Comparison of ENCODE assay signal across 8 cellular contexts in genomic region chr4:26873391-26874026, GRCh38. TPM values are rescaled to one million over a fixed set of nuclear protein-coding genes. Genes with fewer than 3 reads are reported as not detected.
DNase-seq lines count a peak whose midpoint lies in the region; ATAC-seq, FAIRE-seq and TF ChIP-seq lines count a peak whose summit lies in the region.

No MANE protein-coding gene starts in this region.

- intact Hi-C loops in Right ventricle myocardium superior (cut with DNase I) (no loop called here), cardiac septum (cut with DNase I) (no loop called here), GM12878 (cut with micrococcal nuclease; ENCODE audit: unreplicated experiment) (no loop called here)

- peaks cover 19% of the 10 kb centered on the region for H3K79me2 ChIP-seq in GM12878 (ENCODE audit: control insufficient read depth, insufficient read depth, low read length)

- RAD21 ChIA-PET in GM12878 (lab: Charles Lee; ENCODE audit: unreplicated experiment): interaction anchor here (0.8 to 2.7 kb wide), 4 partner anchors 11 to 136 kb away, joined by 3 to 11 read pairs (median 6); no protein-coding TSS in a partner anchor

- peak; percentile 75 for FAIRE-seq in GM12878 (lab: Jason Lieb, UNC)

- H4K20me1 ChIP-seq in GM12878 (ENCODE audit: control insufficient read depth, insufficient read depth): no peaks in the 10 kb centered on the region

- TF ChIP-seq RAD21 in GM12878 (IDR thresholded peaks at IDR 0.05; ENCODE audit: insufficient read depth, low read depth, low read length): no peak

- CTCF ChIA-PET in GM12878 (lab: Yijun Ruan, JAX): interaction anchor here (1.0 to 1.9 kb wide), 2 partner anchors 11 to 14 kb away, joined by 3 to 5 read pairs; no protein-coding TSS in a partner anchor

- H3K36me3 ChIP-seq in GM12878 (ENCODE audit: control insufficient read depth in 2 of 2, insufficient read depth in 2 of 2, low read length in 1 of 2) (0 out of 4 replicates have a peak, but pooled peaks cover 0 to 2% of the 10 kb centered on the region in 2 experiments), brain microvascular endothelial cell (replicated peaks) (no peaks in the 10 kb centered on the region)

- TF ChIP-seq EP300 in GM12878 (IDR thresholded peaks at IDR 0.05; ENCODE audit: borderline replicate concordance in 1 of 2, control insufficient read depth in 1 of 2, low read depth in 2 of 2, low read length in 2 of 2): no peak

- ATAC-seq in Right ventricle myocardium superior (ENCODE audit: poor library complexity) (peak; percentile 56), HG03558 (IDR thresholded peaks at IDR 0.05; ENCODE audit: extremely low read depth, unreplicated experiment) (peak; percentile 81), GM12878 (peak; percentile 81)
- ATAC-seq in stimulated activated naive CD8-positive, alpha-beta T cell treated with anti-CD3 and anti-CD28 coated beads, Interleukin-15, Interleukin-2, amounts not matched to agents 100 U/mL and 50 U/mL, for 24 hours: peak; percentile 97

- in situ Hi-C loops in GM12878 (cut with MboI): no loop called here
- in situ Hi-C loops in brain microvascular endothelial cell (cut with HindIII; ENCODE audit: low pct_ligation_motif_present, low sequenced_read_pairs): no loop called here

- H3K9ac ChIP-seq in GM12878 (ENCODE audit: control insufficient read depth, insufficient read depth, low read length): no peak overlapping the region

- BruUV-seq in GM12878 (replicated peaks; lab: Mats Ljungman, UMichigan): no TSS peak

- WGBS in GM12878 (ENCODE audit: insufficient coverage, insufficient replicate concordance, low lambda C conversion rate, missing lambda C conversion rate): 75% methylated on average over 10 of the region's 10 CpGs

- no peak overlapping the region for H3K4me2 ChIP-seq in GM12878 (ENCODE audit: control insufficient read depth, insufficient read depth)

- TF ChIP-seq POLR2A in GM12878 (IDR thresholded peaks at IDR 0.05; ENCODE audit: low read depth, low read length): no peak

- POLR2A ChIA-PET in GM12878 (lab: Charles Lee): interaction anchor here (0.7 to 1.4 kb wide), 4 partner anchors 11 to 162 kb away, joined by 3 to 4 read pairs (median 4); partner anchors contain the start of gene STIM2

- no peak overlapping the region for H2AFZ ChIP-seq in GM12878 (ENCODE audit: control insufficient read depth, low read depth, low read length)

- H3K4me3 ChIP-seq in GM12878: no peak overlapping the region
- H3K4me3 ChIP-seq in brain microvascular endothelial cell (ENCODE audit: low read depth, low read length): no peak overlapping the region

- H3K4me1 ChIP-seq in GM12878 (ENCODE audit: control insufficient read depth, insufficient read depth, low read length): no peaks in the 10 kb centered on the region; the same call in 1 of the 2 replicates

- no peak for DNase-seq in Right ventricle myocardium superior
- DNase-seq in cardiac septum (ENCODE audit: low spot score): no peak
- no peak for DNase-seq in GM12878 (ENCODE audit: low read depth, low spot score)
- peak; percentile 61 for DNase-seq in stimulated activated naive CD8-positive, alpha-beta T cell treated with anti-CD3 and anti-CD28 coated beads, Interleukin-15, Interleukin-2, amounts not matched to agents 100 U/mL and 50 U/mL, for 24 hours
- no peak for DNase-seq in NCI-H446 treated with DMSO at 0.1 percent for 48 hours (lab: John Stamatoyannopoulos, UW)
- no peak for DNase-seq in brain microvascular endothelial cell
- DNase-seq in NCI-H1105 treated with DMSO at 0.1 percent for 48 hours (lab: John Stamatoyannopoulos, UW): no peak

- H3K27ac ChIP-seq in GM12878 (ENCODE audit: control insufficient read depth, insufficient read depth) (no peak overlapping the region), brain microvascular endothelial cell (no peak overlapping the region)

- no peaks in the 10 kb centered on the region for H3K27me3 ChIP-seq in GM12878 (replicated peaks in 1 of 2; ENCODE audit: control insufficient read depth in 2 of 2, insufficient read depth in 2 of 2, low read length in 1 of 2)
- H3K27me3 ChIP-seq in brain microvascular endothelial cell (replicated peaks): no peaks in the 10 kb centered on the region

- SMC1A ChIA-PET in GM12878 (lab: Charles Lee; ENCODE audit: uncharacterized antibody, unreplicated experiment): interaction anchor here (1.0 to 1.9 kb wide), 7 partner anchors 9 to 134 kb away, joined by 3 to 15 read pairs (median 5); no protein-coding TSS in a partner anchor

- no peak for TF ChIP-seq CTCF in GM12878 (IDR thresholded peaks at IDR 0.05 in 2 of 3, conservative IDR thresholded peaks at IDR 0.05 in 1 of 3; ENCODE audit: control insufficient read depth in 2 of 3, extremely low read depth in 1 of 3, insufficient read depth in 1 of 3, low read depth in 3 of 3, low read length in 3 of 3)
- TF ChIP-seq CTCF in brain microvascular endothelial cell (IDR thresholded peaks at IDR 0.05; ENCODE audit: low read depth, low read length, missing control alignments): no peak

- peaks cover 5% of the 10 kb centered on the region; the same call in 2 of the 3 replicates for H3K9me3 ChIP-seq in GM12878 (replicated peaks; ENCODE audit: control insufficient read depth, insufficient read depth, low read length)

TF ChIP-seq in GM12878, 131 proteins besides CTCF, POLR2A, EP300 and RAD21 (continues in another document):
- TF ChIP-seq PRDM15 (CRISPR knock-in tag; IDR thresholded peaks at IDR 0.05) (no peak), REST (IDR thresholded peaks at IDR 0.05; ENCODE audit: low read depth, low read length) (no peak), BCL11A (IDR thresholded peaks at IDR 0.05; ENCODE audit: low read depth, low read length) (peak; percentile 30; the same call in 1 of the 2 replicates)

RNA-seq across cellular contexts. Expression of gene STIM2, which starts 12.9 kb away (rescaled TPM):
- 9.7 TPM for total RNA-seq in Right ventricle myocardium superior
- 10.1 TPM for total RNA-seq in cardiac septum
- 43.7 and 48.5 TPM in 2 replicates for total RNA-seq in GM12878 (2013; cell fraction: nucleolus; rRNA removed)
- total RNA-seq in GM12878 (2014; rRNA removed): 19.7 and 21.6 TPM in 2 replicates
- total RNA-seq in GM12878 (2014; rRNA removed; fragmentation: Illumina TruSeq; extraction: Trizol): 16.5 and 20.0 TPM in 2 replicates
- 24.4 and 25.9 TPM in 2 replicates for total RNA-seq in GM12878 (2021)
- polyA plus RNA-seq in GM12878 (2011; ENCODE audit: low read depth): 17.5 TPM
- polyA plus RNA-seq in GM12878 (2011; rRNA removed): 40.7 and 41.5 TPM in 2 replicates
- polyA plus RNA-seq in GM12878 (2011; cell fraction: cytosol; rRNA removed): 29.4 and 38.6 TPM in 2 replicates
- 101 and 107 TPM in 2 replicates for polyA plus RNA-seq in GM12878 (2011; cell fraction: nucleus; rRNA removed)
- 19.2 and 19.4 TPM in 2 replicates for polyA plus RNA-seq in GM12878 (2012)
- polyA plus RNA-seq in GM12878 (2014; fragmentation: Illumina TruSeq; extraction: Trizol): 17.4 and 18.8 TPM in 2 replicates
- polyA plus RNA-seq in GM12878 (2014; fragmentation: Nextera tagmentation; extraction: Ambion mirVana): 10 to 100 TPM in 1 of 2 experiments, 1 to 10 TPM in 1; 4.7 to 10.3 TPM
- 14.1 and 14.2 TPM in 2 replicates for polyA plus RNA-seq in GM12878 (2014; rRNA removed)
- polyA plus RNA-seq in GM12878 (2016; fragmentation: Nextera tagmentation; extraction: Ambion mirVana): 10 to 100 TPM; 12.3 to 19.3 TPM
- 40.2 and 47.0 TPM in 2 replicates for polyA minus RNA-seq in GM12878 (2011; rRNA and poly(A)+ RNA removed)
- polyA minus RNA-seq in GM12878 (2011; cell fraction: cytosol; rRNA and poly(A)+ RNA removed): 7.8 and 18.5 TPM in 2 replicates
- polyA minus RNA-seq in GM12878 (2011; cell fraction: nucleus; rRNA and poly(A)+ RNA removed): 45.6 and 81.6 TPM in 2 replicates
